ENCODE assay signal across 27 cellular contexts in the genomic region with DNA sequence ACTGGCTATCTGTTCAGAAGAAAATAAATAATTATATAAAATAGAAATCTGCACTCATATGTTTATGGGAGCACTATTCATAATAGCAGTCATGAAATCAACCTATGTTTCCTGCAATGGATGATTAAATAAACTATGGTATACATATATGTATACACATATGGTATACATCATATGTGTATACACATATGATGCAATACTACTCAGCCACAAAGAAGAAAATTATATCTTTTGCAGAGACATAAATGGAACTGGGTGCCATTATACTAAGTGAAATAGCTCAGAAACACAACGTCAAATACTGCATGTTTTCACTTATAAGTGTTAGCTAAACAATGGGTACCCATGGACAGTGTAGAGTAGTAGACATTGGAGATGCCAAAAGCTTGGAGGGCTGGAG.
"Had no signal": no experiment of that assay in that cellular context is flagged by ENCODE, and none has a peak within 500 bp of the region (broad histone marks: within the 10 kb centered on the region; RNA-seq: fewer than 3 reads in every experiment).

No MANE protein-coding gene starts in this region.

- ATAC-seq: stimulated activated effector memory CD8-positive, alpha-beta T cell treated with anti-CD3 and anti-CD28 coated beads, Interleukin-12 subunit alpha, Interleukin-12 subunit beta, amount 100 ng/mL, for 72 hours; stimulated activated memory B cell treated with anti-CD40 and anti-IgM and Interleukin-4, amounts not matched to agents 10 μg/mL and 1 μg/mL and 100 μg/mL, for 72 hours; stimulated activated naive B cell treated with anti-CD40 and anti-IgM and Interleukin-4, amounts not matched to agents 10 μg/mL and 1 μg/mL and 100 μg/mL, for 72 hours; stimulated activated naive CD8-positive, alpha-beta T cell treated with anti-CD3 and anti-CD28 coated beads, Interleukin-15, amount 100 ng/mL, for 72 hours; stimulated activated naive CD8-positive, alpha-beta T cell treated with anti-CD3 and anti-CD28 coated beads, Interleukin-15, Interleukin-2, amounts not matched to agents 100 U/mL and 50 U/mL, for 24 hours; upper lobe of right lung had no signal

- FAIRE-seq: urothelium cell line had no signal

- DNase-seq: stimulated activated CD4-positive, alpha-beta T cell treated with anti-CD3 and anti-CD28 coated beads, Interleukin-2, amount 100 ng/mL, for 48 hours; stimulated activated CD4-positive, alpha-beta T cell treated with anti-CD3 and anti-CD28 coated beads, Interleukin-4, amount 100 ng/mL, for 1 hour; stimulated activated CD4-positive, alpha-beta T cell treated with anti-CD3 and anti-CD28 coated beads, Interleukin-4, amount 100 ng/mL, for 24 hours; stimulated activated CD4-positive, alpha-beta T cell treated with anti-CD3 and anti-CD28 coated beads, Interleukin-4, amount 100 ng/mL, for 4 hours; stimulated activated CD8-positive, alpha-beta memory T cell treated with anti-CD3 and anti-CD28 coated beads, Interleukin-4, amount 100 ng/mL, for 48 hours; stimulated activated naive B cell treated with anti-CD40 and anti-IgM and Interleukin-4, amounts not matched to agents 10 μg/mL and 1 μg/mL and 100 μg/mL, for 72 hours; stimulated activated naive CD4-positive, alpha-beta T cell; stimulated activated naive CD4-positive, alpha-beta T cell treated with Interleukin-2 at 50 U/mL for 16 hours; stimulated activated naive CD8-positive, alpha-beta T cell treated with anti-CD3 and anti-CD28 coated beads, Interleukin-15, amount 100 ng/mL, for 72 hours; stimulated activated naive CD8-positive, alpha-beta T cell treated with anti-CD3 and anti-CD28 coated beads, Interleukin-15, Interleukin-2, amounts not matched to agents 100 U/mL and 50 U/mL, for 24 hours; stomach; substantia nigra; testis; thyroid gland; tibial artery; transverse colon; trophoblast cell; upper lobe of left lung; upper lobe of right lung; uterus had no signal

- H3K27ac ChIP-seq: stomach, suprapubic skin, testis, thoracic aorta, thyroid gland, tibial artery, tibial nerve, transverse colon, upper lobe of left lung, upper lobe of right lung, uterus, vagina had no signal

- H3K4me1 ChIP-seq: stomach, suprapubic skin, testis, thyroid gland, tibial artery, tibial nerve, transverse colon, upper lobe of left lung, upper lobe of right lung, uterus, vagina had no signal

- H3K27me3 ChIP-seq: stomach, suprapubic skin, testis, thyroid gland, tibial artery, tibial nerve, transverse colon, upper lobe of left lung, upper lobe of right lung, uterus, vagina had no signal

- H3K36me3 ChIP-seq: stomach, suprapubic skin, thoracic aorta, thyroid gland, tibial artery, tibial nerve, transverse colon, upper lobe of left lung, upper lobe of right lung, uterus, vagina had no signal

- H3K4me3 ChIP-seq: stomach, suprapubic skin, testis, thoracic aorta, thyroid gland, tibial artery, tibial nerve, transverse colon, upper lobe of left lung, upper lobe of right lung, uterus, vagina had no signal

- H3K9me3 ChIP-seq: stomach, suprapubic skin, testis, thoracic aorta, thyroid gland, tibial artery, tibial nerve, transverse colon, upper lobe of left lung, upper lobe of right lung, vagina had no signal
